ENCODE assay signal across 13 cellular contexts in the genomic region with DNA sequence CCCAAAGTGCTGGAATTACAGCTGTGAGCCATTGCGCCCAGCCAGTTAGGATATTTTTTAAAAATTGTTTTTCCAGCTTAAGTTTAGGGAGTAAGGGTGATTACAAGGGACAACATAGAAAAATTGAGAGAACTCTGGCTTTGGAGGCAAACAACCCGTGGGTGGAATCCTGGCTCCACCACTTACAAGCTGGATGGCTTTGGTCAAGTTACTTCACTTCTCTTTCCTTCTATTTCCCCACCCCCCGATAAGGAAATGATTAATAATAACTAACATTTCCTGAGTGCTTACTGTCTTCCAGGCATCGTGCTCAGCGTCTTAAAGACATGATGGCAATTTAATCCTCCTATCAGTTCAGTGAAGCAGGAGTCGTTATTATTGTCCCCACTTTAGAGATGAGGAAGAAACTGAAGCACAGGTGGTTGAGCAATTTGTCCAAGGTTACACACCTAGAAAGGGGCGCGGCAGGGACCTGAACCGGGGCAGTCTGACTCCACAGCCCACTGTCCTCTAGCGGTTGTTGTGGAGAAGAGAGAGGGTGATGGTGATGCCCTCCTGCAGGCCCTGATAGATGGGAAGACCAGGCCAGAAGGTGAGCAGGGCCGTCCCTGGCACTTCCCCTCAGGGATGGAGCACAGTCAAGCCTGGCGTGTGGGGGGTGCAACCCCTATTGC. TPM values are rescaled to one million over a fixed set of nuclear protein-coding genes. Genes with fewer than 3 reads are reported as not detected.
DNase-seq lines count a peak whose midpoint lies in the region; ATAC-seq and TF ChIP-seq lines count a peak whose summit lies in the region.
"Had no signal": no experiment of that assay in that cellular context is flagged by ENCODE, and none has a peak within 500 bp of the region (broad histone marks: within the 10 kb centered on the region; RNA-seq: fewer than 3 reads in every experiment).

No MANE protein-coding gene starts in this region.

- intact Hi-C loops in mucosa of descending colon (cut with DNase I, micrococcal nuclease) = no loop called here

- H3K9me3 ChIP-seq in mucosa of descending colon = no peaks in the 10 kb centered on the region
- H3K9me3 ChIP-seq: transverse colon had no signal

- TF ChIP-seq CTCF in cardiac fibroblast (IDR thresholded peaks at IDR 0.05; ENCODE audit: low read depth, low read length) (peak; percentile 22), mucosa of descending colon (IDR thresholded peaks at IDR 0.05) (no peak)

- ATAC-seq in mucosa of descending colon = peak; percentile 66

- peak; percentile 68 for DNase-seq in HCEC 1CT
- peak; percentile 83 to 91 for DNase-seq in cardiac fibroblast (ENCODE audit: low read depth in 2 of 2)
- no peak for DNase-seq in mucosa of descending colon
- DNase-seq in SKM-1 treated with dmso at 0.1 percent for 144 hours (lab: John Stamatoyannopoulos, UW; ENCODE audit: unreplicated experiment) = no peak
- DNase-seq in activated T-cell treated with anti-CD3 and anti-CD28 coated beads, Interleukin-2, amount 50 U/mL, for 1 hour = no peak
- no peak for DNase-seq in occipital lobe (lab: John Stamatoyannopoulos, UW)
- DNase-seq: activated CD4-positive, alpha-beta T cell treated with anti-CD3 and anti-CD28 coated beads, Interleukin-2, amount 50 U/mL, for 4 hours; activated naive CD4-positive, alpha-beta T cell treated with anti-CD3 and anti-CD28 coated beads, Interleukin-2, amount 10 ng/mL, durations not matched to agents 7 days and 5 days; CD8-positive, alpha-beta memory T cell; hippocampal formation; NCI-H1694; transverse colon had no signal

- H3K4me3 ChIP-seq in cardiac fibroblast (replicated peaks in 1 of 2; ENCODE audit: low read depth in 2 of 2, low read length in 2 of 2) (no peak overlapping the region), mucosa of descending colon (no peak overlapping the region)
- H3K4me3 ChIP-seq: transverse colon had no signal

- H3K36me3 ChIP-seq in mucosa of descending colon (ENCODE audit: low read depth) = no peaks in the 10 kb centered on the region
- H3K36me3 ChIP-seq: transverse colon had no signal

- H3K4me1 ChIP-seq in mucosa of descending colon (ENCODE audit: low read depth) = no peaks in the 10 kb centered on the region
- H3K4me1 ChIP-seq: transverse colon had no signal

RNA-seq across cellular contexts. Expression of a gene that starts 16.7 kb away (rescaled TPM):
- total RNA-seq in mucosa of descending colon = 10 to 100 TPM in 1 of 3 donors, 1 to 10 TPM in 1, under 1 TPM in 1; 0.67 to 12.9 (median 2.5) TPM
- total RNA-seq in occipital lobe = 22.3 TPM

RNA-seq across cellular contexts. Expression of a gene that starts 30.2 kb away (rescaled TPM):
- total RNA-seq in mucosa of descending colon (not detected), occipital lobe (not detected)
- total RNA-seq: CD8-positive, alpha-beta memory T cell; mesothelial cell of epicardium; transverse colon had no signal

RNA-seq across cellular contexts. Expression of a gene that starts 41.3 kb away (rescaled TPM):
- total RNA-seq in mucosa of descending colon (not detected), occipital lobe (0.62 TPM)
- total RNA-seq: CD8-positive, alpha-beta memory T cell; transverse colon had no signal

RNA-seq across cellular contexts. Expression of a gene that starts 52.4 kb away (rescaled TPM):
- total RNA-seq in mucosa of descending colon (under 1 TPM in 1 of 3 donors, not detected in 2; 0.54 TPM), occipital lobe (0.62 TPM)
- total RNA-seq: CD8-positive, alpha-beta memory T cell had no signal

Comparison
In these comparisons a context has a peak if more than half of its experiments do, and no peak if none do; other contexts are left out.
1. DNase-seq: peak in HCEC 1CT (single experiment) and cardiac fibroblast (2 of 2); none in mucosa of descending colon (0 of 3), SKM-1 treated with dmso at 0.1 percent for 144 hours (single experiment), activated T-cell treated with anti-CD3 and anti-CD28 coated beads, Interleukin-2, amount 50 U/mL, for 1 hour (single experiment) and occipital lobe (single experiment).